ENCODE assay signal across 8 cellular contexts in the genomic region with DNA sequence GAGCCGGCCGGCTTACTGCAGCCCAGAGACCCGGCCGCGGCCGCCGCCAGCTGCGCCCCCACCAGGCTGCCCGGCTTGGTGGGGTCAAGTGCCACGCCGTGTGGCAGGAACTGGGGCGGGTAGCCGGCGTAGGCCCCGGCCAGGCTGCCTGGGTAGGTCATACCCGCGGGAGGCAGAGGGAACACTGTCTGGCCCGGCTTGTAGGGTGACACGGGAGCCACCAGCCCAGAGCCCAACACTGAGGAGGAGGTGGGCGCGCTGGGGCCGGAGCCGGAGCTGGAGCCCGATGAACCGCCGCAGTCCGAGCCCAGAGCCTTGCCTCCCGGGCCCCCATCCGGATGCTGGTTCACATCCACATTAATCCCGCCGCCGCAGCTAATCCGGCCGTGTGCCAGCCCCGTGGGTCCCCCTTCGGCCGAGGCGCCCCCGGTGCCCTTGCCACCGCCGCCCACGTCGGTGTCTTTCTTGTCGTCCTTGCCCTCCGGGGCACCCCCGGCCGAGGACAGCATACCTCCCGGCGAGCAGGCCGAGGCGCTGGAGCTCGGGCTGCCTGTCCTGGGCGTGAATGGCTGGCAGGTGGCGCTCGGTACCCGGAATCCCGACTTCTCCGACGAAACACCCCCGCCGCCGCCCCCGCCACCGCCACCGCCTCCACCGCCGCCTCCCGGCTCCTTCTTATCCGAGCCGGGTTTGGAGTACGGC. TPM values are rescaled to one million over a fixed set of nuclear protein-coding genes. Genes with fewer than 3 reads are reported as not detected.
DNase-seq lines count a peak whose midpoint lies in the region; ATAC-seq and TF ChIP-seq lines count a peak whose summit lies in the region.

No MANE protein-coding gene starts in this region.

- H3K4me1 Mint-ChIP-seq in T-cell, result peaks cover 32 to 44% (median 35%) of the 10 kb centered on the region in 3 donors

- no peaks in the 10 kb centered on the region for H3K9me3 Mint-ChIP-seq in T-cell

- POLR2A ChIA-PET in T-cell (lab: Charles Lee), result interaction anchor here in 1 of 2 donors (0.6 kb wide), 2 partner anchors 42 to 1146 kb away, joined by 3 read pairs; no protein-coding TSS in a partner anchor

- H3K27me3 Mint-ChIP-seq in T-cell, result peaks cover 27 to 62% of the 10 kb centered on the region in 2 donors

- peaks cover 3% of the 10 kb centered on the region for H3K36me3 Mint-ChIP-seq in T-cell

- no peaks in the 10 kb centered on the region for H3K36me3 ChIP-seq in ES-I3 (ENCODE audit: insufficient read depth, low read length)
- H3K36me3 ChIP-seq in skeletal muscle tissue (ENCODE audit: control insufficient read depth in 3 of 3, insufficient read depth in 3 of 3, low read length in 3 of 3), result peaks cover 0 to 4% (median 2%) of the 10 kb centered on the region in 3 donors

- H3K27ac ChIP-seq in caudate nucleus (ENCODE audit: low read depth, low read length) (peak overlapping the region; percentile 96), skeletal muscle tissue (ENCODE audit: low read depth, low read length) (peak overlapping the region; percentile 96)

- no peaks in the 10 kb centered on the region for H3K9me3 ChIP-seq in ES-I3 (ENCODE audit: control insufficient read depth, insufficient read depth, low read length)
- no peaks in the 10 kb centered on the region for H3K9me3 ChIP-seq in skeletal muscle tissue (ENCODE audit: control insufficient read depth in 3 of 3, low read length in 3 of 3)

- DNase-seq in HuH-7.5 (ENCODE audit: low spot score), result peak; percentile 71
- DNase-seq in T-cell, result peak in 10 of 34 experiments; percentile 24 to 47 (median 32)
- peak in 49 of 61 donors; percentile 19 to 83 (median 61) for DNase-seq in caudate nucleus (lab: John Stamatoyannopoulos, UW)
- peak; percentile 91 for DNase-seq in islet precursor cell
- no peak for DNase-seq in omental fat pad (ENCODE audit: low spot score)

- H3K4me3 ChIP-seq in skeletal muscle tissue (ENCODE audit: low read length in 3 of 3), result peak overlapping the region; percentile 81 to 88 (median 88)

- CTCF ChIA-PET in T-cell (lab: Charles Lee), result no interaction called here

- no peak overlapping the region for H3K27ac Mint-ChIP-seq in T-cell

- peak overlapping the region in 2 of 3 donors; percentile 68 to 82 for H3K4me3 Mint-ChIP-seq in T-cell

- peaks cover 24 to 85% (median 27%) of the 10 kb centered on the region in 3 donors for H3K27me3 ChIP-seq in skeletal muscle tissue (ENCODE audit: control insufficient read depth in 3 of 3, insufficient read depth in 3 of 3, low read length in 3 of 3)

- peak in 1 of 4 experiments; percentile 51 for ATAC-seq in T-cell (replicated peaks in 1 of 4)
- ATAC-seq in omental fat pad (ENCODE audit: low FRiP score), result no peak
- no peak for ATAC-seq in GM21360 (IDR thresholded peaks at IDR 0.05; ENCODE audit: unreplicated experiment)

- H3K4me1 ChIP-seq in ES-I3 (ENCODE audit: insufficient read depth, low read length), result no peaks in the 10 kb centered on the region
- peaks cover 21 to 44% (median 40%) of the 10 kb centered on the region in 3 donors for H3K4me1 ChIP-seq in skeletal muscle tissue (ENCODE audit: control insufficient read depth in 3 of 3, insufficient read depth in 3 of 3, low read length in 3 of 3)

- TF ChIP-seq CTCF in omental fat pad (IDR thresholded peaks at IDR 0.05), result no peak

- peak overlapping the region; percentile 95; the same call in 1 of the 2 replicates for H3K9ac ChIP-seq in ES-I3 (ENCODE audit: low read depth, low read length)
- H3K9ac ChIP-seq in skeletal muscle tissue (ENCODE audit: low read depth in 1 of 3, low read length in 3 of 3), result peak overlapping the region in 2 of 3 donors; percentile 86 to 87

RNA-seq across cellular contexts. Expression of gene ZNF503, which starts 2.0 kb away (rescaled TPM):
- total RNA-seq in T-cell (under 1 TPM in 4 of 5 donors, not detected in 1; 0.16 to 0.38 (median 0.30) TPM), skeletal muscle tissue (3.7 TPM), omental fat pad (10 to 100 TPM in 2 of 4 donors, 1 to 10 TPM in 2; 8.0 to 19.8 (median 11.2) TPM)

RNA-seq across cellular contexts. Expression of gene LRMDA, which starts 31.8 kb away (rescaled TPM):
- total RNA-seq in T-cell (1 to 10 TPM in 1 of 5 donors, under 1 TPM in 1, not detected in 3; 0.30 to 1.2 TPM), skeletal muscle tissue (7.3 TPM), omental fat pad (10 to 100 TPM; 12.0 to 15.9 (median 13.9) TPM)
